16 cellular contexts compared by ENCODE assay signal in genomic region chr19:40686882-40687524, GRCh38. TPM values are rescaled to one million over a fixed set of nuclear protein-coding genes. Genes with fewer than 3 reads are reported as not detected.
A peak's percentile ranks its signal among the peaks of the same experiment; 100 is the strongest.
DNase-seq lines count a peak whose midpoint lies in the region; ATAC-seq, FAIRE-seq and TF ChIP-seq lines count a peak whose summit lies in the region.
"Had no signal": no experiment of that assay in that cellular context is flagged by ENCODE, and none has a peak within 500 bp of the region (broad histone marks: within the 10 kb centered on the region; RNA-seq: fewer than 3 reads in every experiment).

No MANE protein-coding gene starts in this region.

- intact Hi-C loops in K562 (cut with micrococcal nuclease) (no loop called here), testis (cut with DNase I; ENCODE audit: low total_unique reads) (no loop called here)

- H3K36me3 Mint-ChIP-seq in memory B cell (peaks cover 14% of the 10 kb centered on the region), GM23338 (ENCODE audit: low read depth) (peaks cover 21% of the 10 kb centered on the region)

- H3K27ac Mint-ChIP-seq in memory B cell (peak overlapping the region; percentile 28), GM23338 (no peak overlapping the region)
- H3K27ac Mint-ChIP-seq: CD4-positive, CD25-positive, alpha-beta regulatory T cell had no signal

- CTCF ChIA-PET in K562 (lab: Yijun Ruan, JAX; ENCODE audit: low intra/inter-chr PET ratio): no interaction called here

- no peak for TF ChIP-seq RAD21 in K562 (CRISPR knock-in tag; conservative IDR thresholded peaks at IDR 0.05 in 1 of 2, IDR thresholded peaks at IDR 0.05 in 1 of 2)

- H3K9me3 ChIP-seq in K562 (replicated peaks; ENCODE audit: control insufficient read depth, insufficient read depth, low read depth, low read length) (no peaks in the 10 kb centered on the region; the same call in 1 of the 2 replicates), testis (no peaks in the 10 kb centered on the region)

- 0 out of 2 replicates have a peak, but pooled peaks cover 4% of the 10 kb centered on the region for H4K20me1 ChIP-seq in K562 (replicated peaks; ENCODE audit: control insufficient read depth, insufficient read depth, low read length)
- peaks cover 8% of the 10 kb centered on the region for H4K20me1 ChIP-seq in GM23338 (replicated peaks; ENCODE audit: insufficient read depth)

- H3K27ac ChIP-seq in K562 (ENCODE audit: extremely low read depth, low read depth, low read length) (peak overlapping the region; percentile 62), testis (peak overlapping the region; percentile 29 to 65), GM23338 (ENCODE audit: low read depth) (no peak overlapping the region)
- H3K27ac ChIP-seq: WERI-Rb-1 had no signal

- H3K79me2 ChIP-seq in K562 (ENCODE audit: control insufficient read depth, insufficient read depth, low read length) (peaks cover 36% of the 10 kb centered on the region), GM23338 (replicated peaks; ENCODE audit: insufficient read depth) (peaks cover 19% of the 10 kb centered on the region)

- H2AFZ ChIP-seq in K562 (ENCODE audit: low read depth, low read length): peak overlapping the region; percentile 77
- H2AFZ ChIP-seq in GM23338: no peak overlapping the region

- no peak for TF ChIP-seq EP300 in K562 (IDR thresholded peaks at IDR 0.05; ENCODE audit: low read length)

- H3F3A ChIP-seq in GM23338 (replicated peaks; ENCODE audit: low read depth): no peaks in the 10 kb centered on the region; the same call in 1 of the 2 replicates

- H3K4me1 Mint-ChIP-seq in memory B cell (peaks cover 17% of the 10 kb centered on the region), GM23338 (peaks cover 6% of the 10 kb centered on the region; the same call in 2 of the 3 replicates)

- FAIRE-seq in K562 (lab: Jason Lieb, UNC): no peak

- H3K9ac ChIP-seq in K562 (ENCODE audit: insufficient read depth in 1 of 2, low read depth in 2 of 2, low read length in 2 of 2): peak overlapping the region; percentile 35 to 53; a peak in 3 of 4 replicates

- H3K27me3 ChIP-seq in K562 (ENCODE audit: control insufficient read depth in 2 of 2, insufficient read depth in 2 of 2, low read length in 2 of 2) (no peaks in the 10 kb centered on the region), testis (no peaks in the 10 kb centered on the region), GM23338 (ENCODE audit: insufficient read depth) (no peaks in the 10 kb centered on the region)

- H3K4me3 ChIP-seq in K562 (no peak overlapping the region), testis (no peak overlapping the region), GM23338 (no peak overlapping the region)

- ATAC-seq in K562 (no peak), memory B cell (ENCODE audit: low read depth) (peak; percentile 45), GM23338 (no peak), HG03439 (IDR thresholded peaks at IDR 0.05; ENCODE audit: unreplicated experiment) (no peak)
- ATAC-seq: left lobe of liver had no signal

- in situ Hi-C loops in K562 (cut with MboI): no loop called here

- peaks cover 35 to 52% of the 10 kb centered on the region in 2 experiments for H3K4me1 ChIP-seq in K562 (replicated peaks in 1 of 2; ENCODE audit: control insufficient read depth in 2 of 2, insufficient read depth in 2 of 2, low read length in 2 of 2)
- peaks cover 16% of the 10 kb centered on the region for H3K4me1 ChIP-seq in testis
- peaks cover 8% of the 10 kb centered on the region; the same call in 1 of the 2 replicates for H3K4me1 ChIP-seq in GM23338 (ENCODE audit: insufficient read depth)

- peak overlapping the region; percentile 90 for H3K4me2 ChIP-seq in K562 (ENCODE audit: insufficient read depth, low read length)
- H3K4me2 ChIP-seq in GM23338: no peak overlapping the region

- no peaks in the 10 kb centered on the region for H3K9me3 Mint-ChIP-seq in memory B cell
- no peaks in the 10 kb centered on the region; the same call in 2 of the 3 replicates for H3K9me3 Mint-ChIP-seq in GM23338
- H3K9me3 Mint-ChIP-seq: CD4-positive, CD25-positive, alpha-beta regulatory T cell had no signal

- BruUV-seq in K562 (replicated peaks; lab: Mats Ljungman, UMichigan): no TSS peak

- POLR2A ChIA-PET in K562 (lab: Yijun Ruan, JAX): interaction anchor here (0.7 to 1.0 kb wide), 2 partner anchors 13 to 1235 kb away, joined by 3 read pairs; no protein-coding TSS in a partner anchor

- TF ChIP-seq CTCF in K562 (IDR thresholded peaks at IDR 0.05 in 2 of 3, conservative IDR thresholded peaks at IDR 0.05 in 1 of 3; ENCODE audit: insufficient read depth in 2 of 3, low read depth in 1 of 3, low read length in 3 of 3): no peak
- TF ChIP-seq CTCF in testis (IDR thresholded peaks at IDR 0.05): no peak
- TF ChIP-seq CTCF in GM23338 (conservative IDR thresholded peaks at IDR 0.05; ENCODE audit: low read depth in 2 of 2): no peak

- H3K9me1 ChIP-seq in K562 (ENCODE audit: control insufficient read depth, insufficient read depth, low read length): peaks cover 6% of the 10 kb centered on the region

- peak; percentile 6 for DNase-seq in DMS79 treated with DMSO at 0.1 percent for 48 hours (lab: John Stamatoyannopoulos, UW)
- DNase-seq in DMS79 (lab: John Stamatoyannopoulos, UW): no peak
- no peak for DNase-seq in K562 (ENCODE audit: extremely low read depth in 1 of 4, low spot score in 3 of 4)
- no peak for DNase-seq in memory B cell (ENCODE audit: low spot score in 2 of 2)
- no peak for DNase-seq in testis
- DNase-seq in GM23338 (ENCODE audit: low spot score): no peak
- no peak for DNase-seq in GOT3 (lab: John Stamatoyannopoulos, UW)
- DNase-seq: 8988T; activated gamma-delta T cell treated with Interleukin-2 at 50 U/mL for 16 hours; CD4-positive, CD25-positive, alpha-beta regulatory T cell; NCI-H2029; NCI-H774; stimulated activated CD4-positive, alpha-beta T cell treated with anti-CD3 and anti-CD28 coated beads, Interleukin-15, amount 100 ng/mL, for 24 hours; WERI-Rb-1 had no signal

- H3K4me3 Mint-ChIP-seq in memory B cell: no peak overlapping the region
- H3K4me3 Mint-ChIP-seq in GM23338: no peak overlapping the region
- H3K4me3 Mint-ChIP-seq: CD4-positive, CD25-positive, alpha-beta regulatory T cell had no signal

- WGBS in K562 (ENCODE audit: insufficient coverage, low coverage, missing lambda C conversion rate): 82% methylated on average over 12 of the region's 14 CpGs
- WGBS in testis, 2 donors: 40 to 79% methylated on average over 4 to 14 of the region's 14 CpGs

- H3K27me3 Mint-ChIP-seq in memory B cell (no peaks in the 10 kb centered on the region), GM23338 (ENCODE audit: insufficient read depth, low read depth, poor library complexity) (peaks cover 8% of the 10 kb centered on the region)
- H3K27me3 Mint-ChIP-seq: CD4-positive, CD25-positive, alpha-beta regulatory T cell had no signal

- TF ChIP-seq POLR2A in K562 (conservative IDR thresholded peaks at IDR 0.05) (no peak), testis (IDR thresholded peaks at IDR 0.05) (no peak)

- no peaks in the 10 kb centered on the region for H3K9me2 ChIP-seq in GM23338 (ENCODE audit: insufficient read depth)

- H3K36me3 ChIP-seq in K562 (ENCODE audit: control insufficient read depth, insufficient read depth, low read length) (peaks cover 39% of the 10 kb centered on the region; the same call in 2 of the 3 replicates), testis (ENCODE audit: low read depth, missing control alignments) (no peaks in the 10 kb centered on the region), GM23338 (ENCODE audit: insufficient read depth) (0 out of 2 replicates have a peak, but pooled peaks cover 3% of the 10 kb centered on the region)

RNA-seq across cellular contexts. Expression of gene NUMBL, which starts 3.4 kb away (rescaled TPM):
- total RNA-seq in K562 (2011; cell fraction: chromatin; rRNA removed; ENCODE audit: low replicate concordance): 39.2 and 53.7 TPM in 2 replicates
- total RNA-seq in K562 (2011; cell fraction: nucleolus; rRNA removed): 24.0 and 29.3 TPM in 2 replicates
- 33.8 and 65.4 TPM in 2 replicates for total RNA-seq in K562 (2011; cell fraction: nucleoplasm; rRNA removed)
- 10.3 and 12.2 TPM in 2 replicates for total RNA-seq in K562 (2014; rRNA removed)
- 3.0 TPM in 2 replicates for total RNA-seq in K562 (2014; rRNA removed; fragmentation: Illumina TruSeq; extraction: Trizol)
- total RNA-seq in K562 (2015; rRNA removed; fragmentation: Illumina TruSeq; extraction: Trizol): 5.0 and 5.7 TPM in 2 replicates
- total RNA-seq in K562 (2021): 38.6 and 41.5 TPM in 2 replicates
- 6.6 and 9.2 TPM in 2 replicates for polyA plus RNA-seq in K562 (2011; rRNA removed)
- polyA plus RNA-seq in K562 (2011; cell fraction: cytosol; rRNA removed): 6.5 and 15.8 TPM in 2 replicates
- polyA plus RNA-seq in K562 (2011; cell fraction: nucleus; rRNA removed): 20.5 and 36.4 TPM in 2 replicates
- polyA plus RNA-seq in K562 (2012): 12.7 and 13.9 TPM in 2 replicates
- 9.0 and 13.7 TPM in 2 replicates for polyA plus RNA-seq in K562 (2014; fragmentation: Illumina TruSeq; extraction: Trizol)
- polyA plus RNA-seq in K562 (2014; fragmentation: Nextera tagmentation; extraction: Ambion mirVana): under 1 TPM; 0.39 to 0.63 TPM
- polyA plus RNA-seq in K562 (2014; rRNA removed): 16.1 and 18.8 TPM in 2 replicates
- 14.8 and 16.7 TPM in 2 replicates for polyA minus RNA-seq in K562 (2011; rRNA and poly(A)+ RNA removed)
- 4.8 and 6.4 TPM in 2 replicates for polyA minus RNA-seq in K562 (2011; cell fraction: cytosol; rRNA and poly(A)+ RNA removed)
- polyA minus RNA-seq in K562 (2011; cell fraction: nucleus; rRNA and poly(A)+ RNA removed): 7.8 and 8.3 TPM in 2 replicates
- 10 to 100 TPM; 42.7 to 52.1 TPM for total RNA-seq in testis
- 19.9 TPM for polyA plus RNA-seq in testis (ENCODE audit: insufficient read depth, low read depth, low replicate concordance)
- total RNA-seq in GM23338 (2014; rRNA removed; shearing (Covaris generic)): 21.6 and 28.5 TPM in 2 replicates
- polyA plus RNA-seq in GM23338 (2016; fragmentation: Nextera tagmentation; extraction: Ambion mirVana): 8.5 and 9.6 TPM in 2 replicates

RNA-seq across cellular contexts. Expression of gene COQ8B, which starts 29.7 kb away (rescaled TPM):
- 33.1 and 73.6 TPM in 2 replicates for total RNA-seq in K562 (2011; cell fraction: chromatin; rRNA removed; ENCODE audit: low replicate concordance)
- 54.3 and 55.7 TPM in 2 replicates for total RNA-seq in K562 (2011; cell fraction: nucleolus; rRNA removed)
- total RNA-seq in K562 (2011; cell fraction: nucleoplasm; rRNA removed): 43.2 and 52.2 TPM in 2 replicates
- total RNA-seq in K562 (2014; rRNA removed) (18.3 and 20.0 TPM in 2 replicates), K562 (2014; rRNA removed; fragmentation: Illumina TruSeq; extraction: Trizol) (5.2 and 5.5 TPM in 2 replicates), K562 (2015; rRNA removed; fragmentation: Illumina TruSeq; extraction: Trizol) (12.9 and 13.6 TPM in 2 replicates), K562 (2021) (24.0 and 27.2 TPM in 2 replicates), testis (10 to 100 TPM; 56.6 to 71.7 TPM)
- polyA plus RNA-seq in K562 (2011; rRNA removed) (14.4 and 17.6 TPM in 2 replicates), K562 (2014; fragmentation: Illumina TruSeq; extraction: Trizol) (7.2 and 15.7 TPM in 2 replicates), K562 (2014; fragmentation: Nextera tagmentation; extraction: Ambion mirVana) (under 1 TPM; 0.41 to 0.51 TPM), K562 (2014; rRNA removed) (26.5 and 32.3 TPM in 2 replicates), testis (ENCODE audit: insufficient read depth, low read depth, low replicate concordance) (43.8 TPM), GM23338 (2016; fragmentation: Nextera tagmentation; extraction: Ambion mirVana) (13.4 and 13.9 TPM in 2 replicates)
- polyA plus RNA-seq in K562 (2011; cell fraction: cytosol; rRNA removed): 19.5 and 37.8 TPM in 2 replicates
- polyA plus RNA-seq in K562 (2011; cell fraction: nucleus; rRNA removed): 55.8 and 89.2 TPM in 2 replicates
- 16.4 and 27.2 TPM in 2 replicates for polyA plus RNA-seq in K562 (2012)
- polyA minus RNA-seq in K562 (2011; rRNA and poly(A)+ RNA removed): 7.3 and 13.0 TPM in 2 replicates
- polyA minus RNA-seq in K562 (2011; cell fraction: cytosol; rRNA and poly(A)+ RNA removed): 15.0 and 15.7 TPM in 2 replicates
- 25.1 and 25.8 TPM in 2 replicates for polyA minus RNA-seq in K562 (2011; cell fraction: nucleus; rRNA and poly(A)+ RNA removed)
- total RNA-seq in GM23338 (2014; rRNA removed; shearing (Covaris generic)): 42.6 and 59.6 TPM in 2 replicates

RNA-seq across cellular contexts. Expression of gene ITPKC, which starts 29.9 kb away (rescaled TPM):
- total RNA-seq in K562 (2011; cell fraction: chromatin; rRNA removed; ENCODE audit: low replicate concordance): 7.8 and 24.0 TPM in 2 replicates
- 14.8 and 15.4 TPM in 2 replicates for total RNA-seq in K562 (2011; cell fraction: nucleolus; rRNA removed)
- total RNA-seq in K562 (2011; cell fraction: nucleoplasm; rRNA removed): 8.1 and 11.3 TPM in 2 replicates
- 7.4 and 8.7 TPM in 2 replicates for total RNA-seq in K562 (2014; rRNA removed)
- 3.4 and 4.0 TPM in 2 replicates for total RNA-seq in K562 (2014; rRNA removed; fragmentation: Illumina TruSeq; extraction: Trizol)
- total RNA-seq in K562 (2015; rRNA removed; fragmentation: Illumina TruSeq; extraction: Trizol): 4.7 and 5.1 TPM in 2 replicates
- 9.0 and 9.3 TPM in 2 replicates for total RNA-seq in K562 (2021)
- 6.0 and 6.1 TPM in 2 replicates for polyA plus RNA-seq in K562 (2011; rRNA removed)
- 6.4 and 8.6 TPM in 2 replicates for polyA plus RNA-seq in K562 (2011; cell fraction: cytosol; rRNA removed)
- 5.3 and 9.3 TPM in 2 replicates for polyA plus RNA-seq in K562 (2011; cell fraction: nucleus; rRNA removed)
- 6.0 and 10.0 TPM in 2 replicates for polyA plus RNA-seq in K562 (2012)
- polyA plus RNA-seq in K562 (2014; fragmentation: Illumina TruSeq; extraction: Trizol): 5.8 and 6.6 TPM in 2 replicates
- under 1 TPM; 0.08 to 0.22 TPM for polyA plus RNA-seq in K562 (2014; fragmentation: Nextera tagmentation; extraction: Ambion mirVana)
- polyA plus RNA-seq in K562 (2014; rRNA removed): 6.4 and 8.9 TPM in 2 replicates
- 7.3 and 9.6 TPM in 2 replicates for polyA minus RNA-seq in K562 (2011; rRNA and poly(A)+ RNA removed)
- 3.9 and 6.0 TPM in 2 replicates for polyA minus RNA-seq in K562 (2011; cell fraction: cytosol; rRNA and poly(A)+ RNA removed)
- 4.3 and 4.7 TPM in 2 replicates for polyA minus RNA-seq in K562 (2011; cell fraction: nucleus; rRNA and poly(A)+ RNA removed)
- 10 to 100 TPM; 19.2 to 20.8 TPM for total RNA-seq in testis
- polyA plus RNA-seq in testis (ENCODE audit: insufficient read depth, low read depth, low replicate concordance): 11.6 TPM
- 9.8 and 12.6 TPM in 2 replicates for total RNA-seq in GM23338 (2014; rRNA removed; shearing (Covaris generic))
- polyA plus RNA-seq in GM23338 (2016; fragmentation: Nextera tagmentation; extraction: Ambion mirVana): 5.3 and 5.4 TPM in 2 replicates
